In genomic region chr20:49913399-49914047, GRCh38 we compare ENCODE assay signal across 10 cellular contexts. TPM values are rescaled to one million over a fixed set of nuclear protein-coding genes. Genes with fewer than 3 reads are reported as not detected.
A peak's percentile ranks its signal among the peaks of the same experiment; 100 is the strongest.
DNase-seq lines count a peak whose midpoint lies in the region; ATAC-seq, FAIRE-seq and TF ChIP-seq lines count a peak whose summit lies in the region.
"Had no signal": no experiment of that assay in that cellular context is flagged by ENCODE, and none has a peak within 500 bp of the region (broad histone marks: within the 10 kb centered on the region; RNA-seq: fewer than 3 reads in every experiment).

No MANE protein-coding gene starts in this region.

- peaks cover 39% of the 10 kb centered on the region for H3K4me1 Mint-ChIP-seq in activated T-cell treated with anti-CD3 and anti-CD28 coated beads, Interleukin-2, amount 50 U/mL, for 24 hours (ENCODE audit: low read depth)
- H3K4me1 Mint-ChIP-seq in activated naive CD8-positive, alpha-beta T cell treated with anti-CD3 and anti-CD28 coated beads, Interleukin-2, amount 10 ng/mL, durations not matched to agents 7 days and 5 days: peaks cover 23% of the 10 kb centered on the region

- H3K36me3 Mint-ChIP-seq in activated T-cell treated with anti-CD3 and anti-CD28 coated beads, Interleukin-2, amount 50 U/mL, for 24 hours (ENCODE audit: low read depth): peaks cover 41% of the 10 kb centered on the region
- peaks cover 2% of the 10 kb centered on the region for H3K36me3 Mint-ChIP-seq in activated naive CD8-positive, alpha-beta T cell treated with anti-CD3 and anti-CD28 coated beads, Interleukin-2, amount 10 ng/mL, durations not matched to agents 7 days and 5 days

- H3K79me2 ChIP-seq in keratinocyte (ENCODE audit: control insufficient read depth, insufficient read depth, low read length): peaks cover 61% of the 10 kb centered on the region

- dilution Hi-C loops in keratinocyte (cut with MboI; ENCODE audit: extremely low pct_ligation_motif_present, low sequenced_read_pairs): no loop called here

- peaks cover 21% of the 10 kb centered on the region for H3K4me1 ChIP-seq in keratinocyte (ENCODE audit: control insufficient read depth, extremely low read depth, insufficient read depth, low read length)

- no peaks in the 10 kb centered on the region for H3K9me3 ChIP-seq in keratinocyte (ENCODE audit: control insufficient read depth, low read depth, low read length)

- H2AFZ ChIP-seq in keratinocyte (ENCODE audit: control insufficient read depth, low read length): no peak overlapping the region

- no peak for DNase-seq in activated T-cell treated with anti-CD3 and anti-CD28 coated beads, Interleukin-2, amount 50 U/mL, for 24 hours
- DNase-seq in activated T-cell treated with anti-CD3 and anti-CD28 coated beads for 4 hours (no peak), keratinocyte (ENCODE audit: low read depth, low spot score) (no peak), superior temporal gyrus (ENCODE audit: extremely low spot score) (peak; percentile 80), 8988T (no peak), mucosa of gallbladder (ENCODE audit: low spot score) (no peak)
- DNase-seq in activated naive CD8-positive, alpha-beta T cell treated with anti-CD3 and anti-CD28 coated beads, Interleukin-2, amount 10 ng/mL, durations not matched to agents 7 days and 5 days: no peak
- no peak for DNase-seq in stimulated activated CD8-positive, alpha-beta memory T cell treated with anti-CD3 and anti-CD28 coated beads, Interleukin-4, amount 100 ng/mL, for 48 hours
- DNase-seq: NCI-H2081 had no signal

- no peak for TF ChIP-seq CTCF in keratinocyte (optimal IDR thresholded peaks at IDR 0.05 in 1 of 3, IDR thresholded peaks at IDR 0.05 in 1 of 3, conservative IDR thresholded peaks at IDR 0.05 in 1 of 3; ENCODE audit: extremely low read depth in 1 of 3, insufficient read depth in 2 of 3, low read length in 3 of 3)

- H3K27me3 Mint-ChIP-seq in activated T-cell treated with anti-CD3 and anti-CD28 coated beads, Interleukin-2, amount 50 U/mL, for 24 hours: no peaks in the 10 kb centered on the region
- H3K27me3 Mint-ChIP-seq in activated naive CD8-positive, alpha-beta T cell treated with anti-CD3 and anti-CD28 coated beads, Interleukin-2, amount 10 ng/mL, durations not matched to agents 7 days and 5 days: no peaks in the 10 kb centered on the region
- H3K27me3 Mint-ChIP-seq: dendritic cell treated with granulocyte-macrophage colony-stimulating factor and Interleukin-4, amounts not matched to agents 40 ng/mL and 50 ng/mL, for 4 days had no signal

- H3K27me3 ChIP-seq in keratinocyte (ENCODE audit: control insufficient read depth, extremely low read depth, insufficient read depth, low read length): no peaks in the 10 kb centered on the region

- peaks cover 5 to 9% of the 10 kb centered on the region in 2 experiments for H3K36me3 ChIP-seq in keratinocyte (ENCODE audit: control insufficient read depth in 2 of 2, extremely low read depth in 1 of 2, insufficient read depth in 2 of 2, low read length in 2 of 2)

- H3K9me1 ChIP-seq in keratinocyte (ENCODE audit: control insufficient read depth, extremely low read depth, insufficient read depth, low read length): peaks cover 2% of the 10 kb centered on the region

- ATAC-seq in activated naive CD8-positive, alpha-beta T cell treated with anti-CD3 and anti-CD28 coated beads, Interleukin-2, amount 10 ng/mL, durations not matched to agents 7 days and 5 days (ENCODE audit: low read depth): no peak

- H3K27ac Mint-ChIP-seq in activated T-cell treated with anti-CD3 and anti-CD28 coated beads, Interleukin-2, amount 50 U/mL, for 24 hours: peak overlapping the region; percentile 37
- H3K27ac Mint-ChIP-seq in activated naive CD8-positive, alpha-beta T cell treated with anti-CD3 and anti-CD28 coated beads, Interleukin-2, amount 10 ng/mL, durations not matched to agents 7 days and 5 days: no peak overlapping the region

- H3K27ac ChIP-seq in keratinocyte (ENCODE audit: control insufficient read depth, insufficient read depth, low read length): no peak overlapping the region

- H3K9ac ChIP-seq in keratinocyte (ENCODE audit: control insufficient read depth, extremely low read depth, insufficient read depth, low read length): no peak overlapping the region

- POLR2A ChIA-PET in activated naive CD8-positive, alpha-beta T cell treated with anti-CD3 and anti-CD28 coated beads, Interleukin-2, amount 10 ng/mL, durations not matched to agents 7 days and 5 days (lab: Charles Lee): no interaction called here

- H3K4me3 ChIP-seq in keratinocyte (ENCODE audit: control insufficient read depth in 2 of 3, extremely low read depth in 1 of 3, insufficient read depth in 2 of 3, low read depth in 1 of 3, low read length in 3 of 3): peak overlapping the region in 2 of 3 experiments; percentile 90 to 100

- no peaks in the 10 kb centered on the region for H3K9me3 Mint-ChIP-seq in activated T-cell treated with anti-CD3 and anti-CD28 coated beads, Interleukin-2, amount 50 U/mL, for 24 hours
- no peaks in the 10 kb centered on the region for H3K9me3 Mint-ChIP-seq in activated naive CD8-positive, alpha-beta T cell treated with anti-CD3 and anti-CD28 coated beads, Interleukin-2, amount 10 ng/mL, durations not matched to agents 7 days and 5 days
- H3K9me3 Mint-ChIP-seq: dendritic cell treated with granulocyte-macrophage colony-stimulating factor and Interleukin-4, amounts not matched to agents 40 ng/mL and 50 ng/mL, for 4 days had no signal

- no peaks in the 10 kb centered on the region for H4K20me1 ChIP-seq in keratinocyte (ENCODE audit: control insufficient read depth, extremely low read depth, insufficient read depth, low read length)

- H3K4me2 ChIP-seq in keratinocyte (ENCODE audit: control insufficient read depth, extremely low read depth, insufficient read depth, low read depth, low read length): peak overlapping the region; percentile 83

- FAIRE-seq in keratinocyte (lab: Jason Lieb, UNC): no peak

- H3K4me3 Mint-ChIP-seq in activated T-cell treated with anti-CD3 and anti-CD28 coated beads, Interleukin-2, amount 50 U/mL, for 24 hours: peak overlapping the region; percentile 99
- H3K4me3 Mint-ChIP-seq in activated naive CD8-positive, alpha-beta T cell treated with anti-CD3 and anti-CD28 coated beads, Interleukin-2, amount 10 ng/mL, durations not matched to agents 7 days and 5 days: peak overlapping the region; percentile 8

RNA-seq across cellular contexts. Expression of gene SPATA2, which starts 1.8 kb away (rescaled TPM):
- 1 to 10 TPM; 8.9 to 9.1 TPM for total RNA-seq in activated naive CD8-positive, alpha-beta T cell treated with anti-CD3 and anti-CD28 coated beads, Interleukin-2, amount 10 ng/mL, durations not matched to agents 7 days and 5 days
- 2.8 to 5.2 TPM (median 3.2 TPM) in 3 replicates for polyA plus RNA-seq in keratinocyte
- 1.5 TPM for polyA plus RNA-seq in keratinocyte (2011; ENCODE audit: low read depth)
- polyA plus RNA-seq in keratinocyte (2011; cell fraction: cytosol; rRNA removed): 3.7 and 4.1 TPM in 2 replicates
- polyA plus RNA-seq in keratinocyte (2011; cell fraction: nucleus; rRNA removed): 4.4 and 5.1 TPM in 2 replicates
- 3.9 and 5.2 TPM in 2 replicates for polyA plus RNA-seq in keratinocyte (2012; ENCODE audit: low replicate concordance)
- polyA minus RNA-seq in keratinocyte: 2.5 to 8.9 TPM (median 4.1 TPM) in 3 replicates
- polyA minus RNA-seq in keratinocyte (2011; cell fraction: cytosol; rRNA and poly(A)+ RNA removed): 4.2 TPM
- 3.5 and 3.8 TPM in 2 replicates for polyA minus RNA-seq in keratinocyte (2011; cell fraction: nucleus; rRNA and poly(A)+ RNA removed)
- 13.4 TPM for total RNA-seq in mucosa of gallbladder

RNA-seq across cellular contexts. Expression of gene RNF114, which starts 22.7 kb away (rescaled TPM):
- total RNA-seq in activated naive CD8-positive, alpha-beta T cell treated with anti-CD3 and anti-CD28 coated beads, Interleukin-2, amount 10 ng/mL, durations not matched to agents 7 days and 5 days: 10 to 100 TPM; 75.8 TPM
- polyA plus RNA-seq in keratinocyte: 41.0 to 61.2 TPM (median 58.4 TPM) in 3 replicates
- polyA plus RNA-seq in keratinocyte (2011; ENCODE audit: low read depth): 26.6 TPM
- polyA plus RNA-seq in keratinocyte (2011; cell fraction: cytosol; rRNA removed): 44.0 and 51.7 TPM in 2 replicates
- polyA plus RNA-seq in keratinocyte (2011; cell fraction: nucleus; rRNA removed): 53.4 and 56.8 TPM in 2 replicates
- polyA plus RNA-seq in keratinocyte (2012; ENCODE audit: low replicate concordance): 39.7 and 52.4 TPM in 2 replicates
- polyA minus RNA-seq in keratinocyte: 30.7 to 49.3 TPM (median 32.4 TPM) in 3 replicates
- 56.6 TPM for polyA minus RNA-seq in keratinocyte (2011; cell fraction: cytosol; rRNA and poly(A)+ RNA removed)
- polyA minus RNA-seq in keratinocyte (2011; cell fraction: nucleus; rRNA and poly(A)+ RNA removed): 16.2 and 25.1 TPM in 2 replicates
- total RNA-seq in mucosa of gallbladder: 78.8 TPM
